18 cellular contexts compared by ENCODE assay signal in genomic region chr1:41417335-41417682, GRCh38. TPM values are rescaled to one million over a fixed set of nuclear protein-coding genes. Genes with fewer than 3 reads are reported as not detected.
DNase-seq lines count a peak whose midpoint lies in the region; TF ChIP-seq lines count a peak whose summit lies in the region.
"Had no signal": no experiment of that assay in that cellular context is flagged by ENCODE, and none has a peak within 500 bp of the region (broad histone marks: within the 10 kb centered on the region; RNA-seq: fewer than 3 reads in every experiment).

No MANE protein-coding gene starts in this region.

- no peak overlapping the region for H3K27ac ChIP-seq in KMS-11
- peak overlapping the region; percentile 99 for H3K27ac ChIP-seq in skeletal muscle tissue (ENCODE audit: low read depth, low read length)
- H3K27ac ChIP-seq: cardiac muscle cell, uterus had no signal

- H3K27me3 ChIP-seq in KMS-11 (ENCODE audit: insufficient read depth, low read depth) (no peaks in the 10 kb centered on the region), skeletal muscle tissue (ENCODE audit: control insufficient read depth in 3 of 3, insufficient read depth in 3 of 3, low read length in 3 of 3) (no peaks in the 10 kb centered on the region)
- H3K27me3 ChIP-seq: cardiac muscle cell, uterus had no signal

- H3K9me3 Mint-ChIP-seq in CD14-positive monocyte, result peaks cover 0 to 2% (median 0%) of the 10 kb centered on the region in 7 donors
- no peaks in the 10 kb centered on the region for H3K9me3 Mint-ChIP-seq in chondrocyte (ENCODE audit: low read depth)
- no peaks in the 10 kb centered on the region for H3K9me3 Mint-ChIP-seq in T-helper 2 cell treated with Interferon-gamma antibody and Interleukin-4, amounts not matched to agents 5 μg/mL and 100 μg/mL, for 36 hours
- H3K9me3 Mint-ChIP-seq: activated CD4-positive, alpha-beta T cell treated with anti-CD3 and anti-CD28 coated beads, Interleukin-2, amount 10 ng/mL, durations not matched to agents 24 days and 14 days; activated naive CD4-positive, alpha-beta T cell treated with anti-CD3 and anti-CD28 coated beads, Interleukin-2, amount 10 ng/mL, durations not matched to agents 7 days and 5 days; CD8-positive, alpha-beta memory T cell; stimulated activated effector memory CD8-positive, alpha-beta T cell treated with anti-CD3 and anti-CD28 coated beads, Interleukin-12 subunit alpha, Interleukin-12 subunit beta, amount 100 ng/mL, for 72 hours had no signal

- H2AFZ ChIP-seq in KMS-11 (ENCODE audit: low read depth), result no peak overlapping the region

- H3K9ac ChIP-seq in KMS-11 (no peak overlapping the region), skeletal muscle tissue (ENCODE audit: low read depth in 1 of 3, low read length in 3 of 3) (peak overlapping the region in 1 of 3 donors; percentile 66)

- H3K79me2 ChIP-seq in KMS-11 (ENCODE audit: insufficient read depth, low read depth), result no peaks in the 10 kb centered on the region

- H3K4me3 Mint-ChIP-seq in CD14-positive monocyte, result no peak overlapping the region
- H3K4me3 Mint-ChIP-seq in chondrocyte (ENCODE audit: unreplicated experiment), result no peak overlapping the region
- no peak overlapping the region for H3K4me3 Mint-ChIP-seq in T-helper 2 cell treated with Interferon-gamma antibody and Interleukin-4, amounts not matched to agents 5 μg/mL and 100 μg/mL, for 36 hours
- H3K4me3 Mint-ChIP-seq: activated CD4-positive, alpha-beta T cell treated with anti-CD3 and anti-CD28 coated beads, Interleukin-2, amount 10 ng/mL, durations not matched to agents 24 days and 14 days; activated naive CD4-positive, alpha-beta T cell treated with anti-CD3 and anti-CD28 coated beads, Interleukin-2, amount 10 ng/mL, durations not matched to agents 7 days and 5 days; CD8-positive, alpha-beta memory T cell; stimulated activated effector memory CD8-positive, alpha-beta T cell treated with anti-CD3 and anti-CD28 coated beads, Interleukin-12 subunit alpha, Interleukin-12 subunit beta, amount 100 ng/mL, for 72 hours; T-helper 17 cell had no signal

- no peak overlapping the region for H3K4me3 ChIP-seq in KMS-11 (IDR thresholded peaks at IDR 0.05; ENCODE audit: insufficient read depth, low read depth, low read length)
- no peak overlapping the region for H3K4me3 ChIP-seq in skeletal muscle tissue (ENCODE audit: low read length in 3 of 3)
- H3K4me3 ChIP-seq: cardiac muscle cell, uterus had no signal

- H3K27me3 Mint-ChIP-seq in CD14-positive monocyte (ENCODE audit: low read depth in 3 of 3) (peaks cover 3 to 10% (median 5%) of the 10 kb centered on the region in 3 donors), chondrocyte (ENCODE audit: low read depth) (peaks cover 2% of the 10 kb centered on the region)
- no peaks in the 10 kb centered on the region for H3K27me3 Mint-ChIP-seq in T-helper 2 cell treated with Interferon-gamma antibody and Interleukin-4, amounts not matched to agents 5 μg/mL and 100 μg/mL, for 36 hours (ENCODE audit: low read depth)
- H3K27me3 Mint-ChIP-seq: activated CD4-positive, alpha-beta T cell treated with anti-CD3 and anti-CD28 coated beads, Interleukin-2, amount 10 ng/mL, durations not matched to agents 24 days and 14 days had no signal

- TF ChIP-seq CTCF in CD14-positive monocyte (IDR thresholded peaks at IDR 0.05), result peak; percentile 54
- TF ChIP-seq CTCF in KMS-11 (conservative IDR thresholded peaks at IDR 0.05; ENCODE audit: low read depth, low read length), result peak; percentile 36
- TF ChIP-seq CTCF in chondrocyte (IDR thresholded peaks at IDR 0.05), result peak; percentile 70

- no peak overlapping the region for H3K4me2 ChIP-seq in KMS-11

- no peaks in the 10 kb centered on the region for H3K36me3 Mint-ChIP-seq in CD14-positive monocyte
- no peaks in the 10 kb centered on the region for H3K36me3 Mint-ChIP-seq in chondrocyte (ENCODE audit: low read depth)
- H3K36me3 Mint-ChIP-seq in T-helper 2 cell treated with Interferon-gamma antibody and Interleukin-4, amounts not matched to agents 5 μg/mL and 100 μg/mL, for 36 hours (ENCODE audit: low read depth), result no peaks in the 10 kb centered on the region
- H3K36me3 Mint-ChIP-seq: activated naive CD4-positive, alpha-beta T cell treated with anti-CD3 and anti-CD28 coated beads, Interleukin-2, amount 10 ng/mL, durations not matched to agents 7 days and 5 days; stimulated activated effector memory CD8-positive, alpha-beta T cell treated with anti-CD3 and anti-CD28 coated beads, Interleukin-12 subunit alpha, Interleukin-12 subunit beta, amount 100 ng/mL, for 72 hours had no signal

- intact Hi-C loops in CD14-positive monocyte (cut with micrococcal nuclease), result loop anchor here (5.0 kb wide), 1 partner anchor 150 kb away; no protein-coding TSS in a partner anchor

- H4K20me1 ChIP-seq in KMS-11 (ENCODE audit: insufficient read depth), result no peaks in the 10 kb centered on the region

- peaks cover 18% of the 10 kb centered on the region for H3K4me1 Mint-ChIP-seq in CD14-positive monocyte
- H3K4me1 Mint-ChIP-seq in chondrocyte (ENCODE audit: low read depth), result peaks cover 17% of the 10 kb centered on the region
- H3K4me1 Mint-ChIP-seq in T-helper 2 cell treated with Interferon-gamma antibody and Interleukin-4, amounts not matched to agents 5 μg/mL and 100 μg/mL, for 36 hours (ENCODE audit: low read depth), result no peaks in the 10 kb centered on the region
- H3K4me1 Mint-ChIP-seq: activated naive CD4-positive, alpha-beta T cell treated with anti-CD3 and anti-CD28 coated beads, Interleukin-2, amount 10 ng/mL, durations not matched to agents 7 days and 5 days; CD8-positive, alpha-beta memory T cell; stimulated activated effector memory CD8-positive, alpha-beta T cell treated with anti-CD3 and anti-CD28 coated beads, Interleukin-12 subunit alpha, Interleukin-12 subunit beta, amount 100 ng/mL, for 72 hours had no signal

- no peaks in the 10 kb centered on the region for H3K9me3 ChIP-seq in skeletal muscle tissue (ENCODE audit: control insufficient read depth in 3 of 3, low read length in 3 of 3)
- H3K9me3 ChIP-seq: uterus had no signal

- DNase-seq in CD14-positive monocyte (ENCODE audit: low spot score), result no peak
- no peak for DNase-seq in chondrocyte (ENCODE audit: low spot score)
- no peak for DNase-seq in activated T-cell treated with anti-CD3 and anti-CD28 coated beads for 4 hours
- no peak for DNase-seq in HuH-7 (ENCODE audit: low spot score)
- DNase-seq in T-helper 2 cell treated with Interferon-gamma antibody and Interleukin-4, amounts not matched to agents 5 μg/mL and 100 μg/mL, for 36 hours (ENCODE audit: low spot score), result no peak
- DNase-seq: NCI-H1436 treated with DMSO at 0.1 percent for 48 hours had no signal

- H3K36me3 ChIP-seq in KMS-11 (ENCODE audit: insufficient read depth) (no peaks in the 10 kb centered on the region), skeletal muscle tissue (ENCODE audit: control insufficient read depth in 3 of 3, insufficient read depth in 3 of 3, low read length in 3 of 3) (no peaks in the 10 kb centered on the region)
- H3K36me3 ChIP-seq: cardiac muscle cell, uterus had no signal

- H3K27ac Mint-ChIP-seq in CD14-positive monocyte (peak overlapping the region in 1 of 7 donors; percentile 26), chondrocyte (ENCODE audit: unreplicated experiment) (no peak overlapping the region)
- H3K27ac Mint-ChIP-seq in T-helper 2 cell treated with Interferon-gamma antibody and Interleukin-4, amounts not matched to agents 5 μg/mL and 100 μg/mL, for 36 hours, result no peak overlapping the region
- H3K27ac Mint-ChIP-seq: activated CD4-positive, alpha-beta T cell treated with anti-CD3 and anti-CD28 coated beads, Interleukin-2, amount 10 ng/mL, durations not matched to agents 24 days and 14 days; stimulated activated effector memory CD8-positive, alpha-beta T cell treated with anti-CD3 and anti-CD28 coated beads, Interleukin-12 subunit alpha, Interleukin-12 subunit beta, amount 100 ng/mL, for 72 hours; T-helper 17 cell had no signal

- H3K4me1 ChIP-seq in KMS-11 (ENCODE audit: low read depth, poor library complexity, severe bottlenecking), result no peaks in the 10 kb centered on the region
- H3K4me1 ChIP-seq in skeletal muscle tissue (ENCODE audit: control insufficient read depth in 3 of 3, insufficient read depth in 3 of 3, low read length in 3 of 3), result peaks cover 49 to 68% (median 58%) of the 10 kb centered on the region in 3 donors
- H3K4me1 ChIP-seq: uterus had no signal

RNA-seq across cellular contexts. Expression of gene FOXO6, which starts 56.1 kb away (rescaled TPM):
- not detected for polyA plus RNA-seq in CD14-positive monocyte
- total RNA-seq in chondrocyte, result 1.1 to 3.2 TPM (median 1.7 TPM) in 3 replicates
- 2.6 TPM for total RNA-seq in skeletal muscle tissue
- total RNA-seq: activated CD4-positive, alpha-beta T cell treated with anti-CD3 and anti-CD28 coated beads, Interleukin-2, amount 10 ng/mL, durations not matched to agents 24 days and 14 days; glomerular endothelial cell; lung microvascular endothelial cell had no signal
- polyA plus RNA-seq: CD8-positive, alpha-beta memory T cell; fibroblast of lung had no signal
